9 cellular contexts compared by ENCODE assay signal in the genomic region with DNA sequence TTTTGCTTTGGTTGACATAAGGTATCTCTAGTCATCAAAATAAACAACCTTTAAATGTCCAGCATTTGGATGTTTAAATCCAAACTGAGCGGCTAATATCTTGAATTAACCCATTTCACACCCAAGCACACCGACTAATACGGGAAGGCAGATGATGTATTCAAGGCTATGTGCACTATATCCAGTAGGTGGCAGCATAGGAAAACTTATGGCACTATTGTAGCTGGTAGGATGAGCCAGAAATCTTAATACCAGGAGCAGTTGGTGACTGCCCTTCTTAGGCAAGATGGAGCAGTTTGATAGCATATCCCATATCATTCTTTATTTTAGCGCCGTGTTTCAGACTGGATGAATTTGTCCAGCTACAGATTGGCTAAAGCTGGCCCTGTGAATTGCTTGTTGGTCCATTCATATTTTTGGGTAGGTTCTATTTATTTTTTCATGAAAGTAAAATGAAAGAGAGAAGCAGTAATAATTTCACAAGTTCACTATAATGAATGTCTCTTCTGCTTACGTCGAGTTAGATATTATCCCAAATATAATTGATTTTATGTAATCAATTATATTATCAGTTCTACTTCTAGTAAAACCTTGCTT. TPM values are rescaled to one million over a fixed set of nuclear protein-coding genes. Genes with fewer than 3 reads are reported as not detected.
DNase-seq lines count a peak whose midpoint lies in the region; ATAC-seq and TF ChIP-seq lines count a peak whose summit lies in the region.
"Had no signal": no experiment of that assay in that cellular context is flagged by ENCODE, and none has a peak within 500 bp of the region (broad histone marks: within the 10 kb centered on the region; RNA-seq: fewer than 3 reads in every experiment).

No MANE protein-coding gene starts in this region.

- H3K27me3 ChIP-seq in HL-60 (ENCODE audit: insufficient read depth, poor library complexity, severe bottlenecking) = no peaks in the 10 kb centered on the region
- H3K27me3 ChIP-seq in heart left ventricle = peaks cover 0 to 4% (median 0%) of the 10 kb centered on the region in 9 donors
- no peaks in the 10 kb centered on the region for H3K27me3 ChIP-seq in psoas muscle (ENCODE audit: insufficient read depth in 3 of 3, low read length in 2 of 3)

- peaks cover 0 to 7% (median 0%) of the 10 kb centered on the region in 12 donors for H3K4me1 ChIP-seq in heart left ventricle
- no peaks in the 10 kb centered on the region for H3K4me1 ChIP-seq in psoas muscle

- no peaks in the 10 kb centered on the region for H3K4me1 Mint-ChIP-seq in activated T-helper 17 cell treated with anti-CD3 and anti-CD28 coated beads, Interleukin-2, amount 50 U/mL, for 72 hours

- H3K4me3 Mint-ChIP-seq in activated T-helper 17 cell treated with anti-CD3 and anti-CD28 coated beads, Interleukin-2, amount 50 U/mL, for 72 hours = no peak overlapping the region

- TF ChIP-seq CTCF in HL-60 (IDR thresholded peaks at IDR 0.05; ENCODE audit: insufficient read depth, low read length) (peak; percentile 54), heart left ventricle (IDR thresholded peaks at IDR 0.05) (peak; percentile 78 to 94 (median 87)), psoas muscle (IDR thresholded peaks at IDR 0.05) (peak; percentile 93)

- peak; percentile 95 for ATAC-seq in GM21529 (IDR thresholded peaks at IDR 0.05; ENCODE audit: unreplicated experiment)
- peak; percentile 81 for ATAC-seq in activated T-helper 17 cell treated with anti-CD3 and anti-CD28 coated beads, Interleukin-2, amount 50 U/mL, for 72 hours (replicated peaks)
- ATAC-seq in heart left ventricle = peak; percentile 94 to 96 (median 95)
- ATAC-seq in psoas muscle = peak; percentile 98 to 99 (median 98)

- H3K9me3 Mint-ChIP-seq in activated T-helper 17 cell treated with anti-CD3 and anti-CD28 coated beads, Interleukin-2, amount 50 U/mL, for 72 hours = no peaks in the 10 kb centered on the region

- no peak for TF ChIP-seq POLR2A in heart left ventricle (IDR thresholded peaks at IDR 0.05)

- H3K36me3 Mint-ChIP-seq in activated T-helper 17 cell treated with anti-CD3 and anti-CD28 coated beads, Interleukin-2, amount 50 U/mL, for 72 hours (ENCODE audit: low read depth) = no peaks in the 10 kb centered on the region

- H3K27ac ChIP-seq in HL-60 (replicated peaks) (no peak overlapping the region), heart left ventricle (no peak overlapping the region), psoas muscle (no peak overlapping the region)

- DNase-seq in activated T-cell treated with anti-CD3 and anti-CD28 coated beads for 4 hours (peak; percentile 15), HL-60 (ENCODE audit: low read depth in 1 of 2, low spot score in 1 of 2) (peak; percentile 23 to 56), NCI-H524 (lab: John Stamatoyannopoulos, UW) (peak; percentile 81 to 94), heart left ventricle (peak in 2 of 5 donors; percentile 35 to 50), psoas muscle (no peak)
- no peak for DNase-seq in activated T-cell treated with anti-CD3 and anti-CD28 coated beads, Interleukin-2, amount 50 U/mL, for 1 hour

- H3K36me3 ChIP-seq in heart left ventricle (no peaks in the 10 kb centered on the region), psoas muscle (ENCODE audit: insufficient read depth in 1 of 2, low read depth in 1 of 2) (no peaks in the 10 kb centered on the region)

- intact Hi-C loops in heart left ventricle (cut with DNase I) = loop anchor here (1.0 to 10.0 kb wide), 12 partner anchors 76 to 606 kb away; a partner anchor contains a TSS
- intact Hi-C loops in psoas muscle (cut with DNase I) = loop anchor here (1.0 to 2.0 kb wide), 3 partner anchors 380 to 604 kb away; no protein-coding TSS in a partner anchor

- H3K27ac Mint-ChIP-seq in activated T-helper 17 cell treated with anti-CD3 and anti-CD28 coated beads, Interleukin-2, amount 50 U/mL, for 72 hours = no peak overlapping the region

- WGBS in heart left ventricle, 4 donors = 11 to 16% (median 14%) methylated on average over 7 of the region's 7 CpGs
- 10 to 18% (median 11%) methylated on average over 7 of the region's 7 CpGs for WGBS in psoas muscle, 3 donors

- H3K4me3 ChIP-seq in HL-60 (replicated peaks; ENCODE audit: insufficient read depth, low read length) (no peak overlapping the region), heart left ventricle (no peak overlapping the region), psoas muscle (peak overlapping the region; percentile 37)

- H3K9me3 ChIP-seq in heart left ventricle = no peaks in the 10 kb centered on the region
- H3K9me3 ChIP-seq in psoas muscle = no peaks in the 10 kb centered on the region

- H3K27me3 Mint-ChIP-seq in activated T-helper 17 cell treated with anti-CD3 and anti-CD28 coated beads, Interleukin-2, amount 50 U/mL, for 72 hours = peaks cover 14% of the 10 kb centered on the region

RNA-seq across cellular contexts. Expression of a gene that starts 24.4 kb away (rescaled TPM):
- total RNA-seq in activated T-helper 17 cell treated with anti-CD3 and anti-CD28 coated beads, Interleukin-2, amount 50 U/mL, for 72 hours = 1 to 10 TPM; 1.0 to 4.9 TPM
- total RNA-seq in heart left ventricle (10 to 100 TPM in 7 of 9 donors, 1 to 10 TPM in 2; 2.8 to 81.8 (median 18.6) TPM), psoas muscle (10 to 100 TPM; 10.6 to 53.7 (median 25.7) TPM)
- polyA plus RNA-seq in heart left ventricle (10 to 100 TPM; 10.3 to 15.6 TPM), psoas muscle (10 to 100 TPM; 10.5 to 88.3 (median 23.4) TPM)
- total RNA-seq: mononuclear cell had no signal

Comparison
In these comparisons a context has a peak if more than half of its experiments do, and no peak if none do; other contexts are left out.
1. DNase-seq: peak in activated T-cell treated with anti-CD3 and anti-CD28 coated beads for 4 hours (single experiment), HL-60 (2 of 2) and NCI-H524 (2 of 2); none in activated T-cell treated with anti-CD3 and anti-CD28 coated beads, Interleukin-2, amount 50 U/mL, for 1 hour (single experiment) and psoas muscle (0 of 2).
2. Peak in every context shown above with its lines, with median percentiles within 50 percentile points of each other: ATAC-seq and CTCF ChIP-seq.